Comparison of ENCODE assay signal across 9 cellular contexts in the genomic region with DNA sequence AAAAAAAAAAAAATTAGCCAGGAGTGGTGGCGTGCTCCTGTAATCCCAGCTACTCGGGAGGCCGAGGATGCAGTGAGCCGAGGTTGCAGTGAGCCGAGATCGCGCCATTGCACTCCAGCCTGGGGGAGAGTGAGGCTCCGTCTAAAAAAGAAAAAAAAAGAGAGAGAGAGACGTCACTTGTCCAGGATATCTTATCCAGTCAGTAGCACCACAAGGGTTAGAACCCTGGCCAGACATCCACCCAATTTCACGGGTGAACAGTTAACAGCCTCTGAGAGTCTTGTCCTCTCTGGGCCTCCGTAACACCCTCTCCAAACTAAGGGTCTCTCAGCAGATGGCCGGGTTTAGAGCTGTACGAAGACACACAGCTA. TPM values are rescaled to one million over a fixed set of nuclear protein-coding genes. Genes with fewer than 3 reads are reported as not detected.
A peak's percentile ranks its signal among the peaks of the same experiment; 100 is the strongest.
DNase-seq lines count a peak whose midpoint lies in the region; ATAC-seq, FAIRE-seq and TF ChIP-seq lines count a peak whose summit lies in the region.
"Had no signal": no experiment of that assay in that cellular context is flagged by ENCODE, and none has a peak within 500 bp of the region (broad histone marks: within the 10 kb centered on the region; RNA-seq: fewer than 3 reads in every experiment).

No MANE protein-coding gene starts in this region.

- H3K27ac ChIP-seq in SJCRH30 = peak overlapping the region; percentile 91

- H3K4me3 ChIP-seq in SJCRH30 = peak overlapping the region; percentile 96
- peak overlapping the region; percentile 71 for H3K4me3 ChIP-seq in fibroblast of villous mesenchyme (ENCODE audit: low read depth, low read length)
- peak overlapping the region; percentile 75 for H3K4me3 ChIP-seq in skeletal muscle satellite cell (ENCODE audit: low read length)

- peak overlapping the region; percentile 88 for H3K9ac ChIP-seq in skeletal muscle satellite cell (ENCODE audit: low read depth, low read length)

- peak; percentile 13 for ATAC-seq in GM21515 (IDR thresholded peaks at IDR 0.05; ENCODE audit: unreplicated experiment)
- no peak for ATAC-seq in HG02852 (IDR thresholded peaks at IDR 0.05; ENCODE audit: unreplicated experiment)
- no peak for ATAC-seq in HG03135 (IDR thresholded peaks at IDR 0.05; ENCODE audit: unreplicated experiment)

- H3K9me3 ChIP-seq in SJCRH30 (replicated peaks) = no peaks in the 10 kb centered on the region
- H3K9me3 ChIP-seq in skeletal muscle satellite cell (replicated peaks; ENCODE audit: low read length) = no peaks in the 10 kb centered on the region

- no peaks in the 10 kb centered on the region for H3K36me3 ChIP-seq in SJCRH30
- H3K36me3 ChIP-seq in skeletal muscle satellite cell (ENCODE audit: insufficient read depth, low read length) = no peaks in the 10 kb centered on the region

- H3K4me2 ChIP-seq in skeletal muscle satellite cell (ENCODE audit: low read length) = peak overlapping the region; percentile 92

- no peak for FAIRE-seq in GM19239 (lab: Jason Lieb, UNC)

- H3K4me1 ChIP-seq in SJCRH30 = peaks cover 5% of the 10 kb centered on the region; the same call in 1 of the 2 replicates
- H3K4me1 ChIP-seq in skeletal muscle satellite cell (ENCODE audit: control insufficient read depth, insufficient read depth, low read length) = peaks cover 24% of the 10 kb centered on the region

- H3K27me3 ChIP-seq in SJCRH30 = no peaks in the 10 kb centered on the region
- H3K27me3 ChIP-seq in skeletal muscle satellite cell (ENCODE audit: control insufficient read depth, insufficient read depth, low read length) = no peaks in the 10 kb centered on the region

- DNase-seq in SJCRH30 (no peak), fibroblast of villous mesenchyme (ENCODE audit: low read depth) (no peak), anterior cingulate cortex (lab: John Stamatoyannopoulos, UW) (no peak), GM19239 (ENCODE audit: insufficient read length, low spot score) (no peak)

- no peak for TF ChIP-seq CTCF in fibroblast of villous mesenchyme (IDR thresholded peaks at IDR 0.05; ENCODE audit: insufficient read depth, low read depth, low read length)

RNA-seq across cellular contexts. Expression of gene CLPTM1, which starts 0.9 kb away (rescaled TPM):
- 36.0 and 37.9 TPM in 2 replicates for total RNA-seq in SJCRH30 (2014; rRNA removed; shearing (Covaris generic))
- 53.1 and 62.6 TPM in 2 replicates for total RNA-seq in fibroblast of villous mesenchyme
- 36.8 and 42.8 TPM in 2 replicates for total RNA-seq in skeletal muscle satellite cell (2012; rRNA removed)

RNA-seq across cellular contexts. Expression of gene APOC2, which starts 8.4 kb away (rescaled TPM):
- total RNA-seq in SJCRH30 (2014; rRNA removed; shearing (Covaris generic)) = not detected in 2 replicates
- not detected in 2 replicates for total RNA-seq in fibroblast of villous mesenchyme
- not detected in 2 replicates for total RNA-seq in skeletal muscle satellite cell (2012; rRNA removed)
- total RNA-seq: NCI-H460 had no signal

RNA-seq across cellular contexts. Expression of gene APOC4, which starts 12.2 kb away (rescaled TPM):
- total RNA-seq in SJCRH30 (2014; rRNA removed; shearing (Covaris generic)) = 0.20 TPM in 1 of 2 replicates, not detected in the other
- not detected in 2 replicates for total RNA-seq in fibroblast of villous mesenchyme
- total RNA-seq in skeletal muscle satellite cell (2012; rRNA removed) = not detected in 2 replicates
- total RNA-seq: NCI-H460 had no signal

RNA-seq across cellular contexts. Expression of gene APOC1, which starts 39.9 kb away (rescaled TPM):
- 18.3 and 22.9 TPM in 2 replicates for total RNA-seq in SJCRH30 (2014; rRNA removed; shearing (Covaris generic))
- total RNA-seq in fibroblast of villous mesenchyme = 1.3 and 2.6 TPM in 2 replicates
- total RNA-seq in skeletal muscle satellite cell (2012; rRNA removed) = 2.3 and 22.1 TPM in 2 replicates

RNA-seq across cellular contexts. Expression of gene RELB, which starts 47.0 kb away (rescaled TPM):
- 2.8 and 4.0 TPM in 2 replicates for total RNA-seq in SJCRH30 (2014; rRNA removed; shearing (Covaris generic))
- total RNA-seq in fibroblast of villous mesenchyme = 10.6 and 13.8 TPM in 2 replicates
- total RNA-seq in skeletal muscle satellite cell (2012; rRNA removed) = 10.9 and 12.2 TPM in 2 replicates
